In the genomic region with DNA sequence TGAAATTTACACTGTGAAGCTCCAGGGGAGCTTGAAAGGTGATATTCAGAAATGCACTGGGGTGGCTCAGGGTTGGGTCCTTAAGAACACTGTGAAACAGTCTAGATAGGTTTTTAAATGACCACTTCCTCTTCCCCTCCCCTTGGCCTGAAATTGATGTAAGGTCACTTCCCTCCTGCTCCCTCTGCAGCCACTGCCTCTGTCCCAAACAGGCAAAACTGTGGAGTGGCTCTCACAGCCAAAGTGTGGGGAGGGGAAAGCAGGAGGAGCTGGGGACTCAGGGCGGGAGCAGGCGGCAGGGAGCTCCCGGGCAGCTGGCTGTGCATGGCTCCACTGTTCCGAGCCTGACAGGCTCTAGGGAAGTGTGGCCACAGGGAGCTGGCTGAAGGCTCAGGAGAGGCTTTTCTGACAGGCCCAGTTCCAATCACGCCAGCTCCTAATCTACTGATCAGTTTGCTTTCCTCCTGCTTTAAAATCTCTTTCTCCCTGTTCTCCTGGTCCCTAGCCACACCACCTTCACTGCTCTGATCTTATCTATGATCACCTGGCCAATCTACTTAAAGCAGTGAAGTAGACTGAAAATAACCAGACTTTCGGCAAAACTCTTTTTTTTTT, we compare ENCODE assay signal across 9 cellular contexts. TPM values are rescaled to one million over a fixed set of nuclear protein-coding genes. Genes with fewer than 3 reads are reported as not detected.
DNase-seq lines count a peak whose midpoint lies in the region; ATAC-seq, FAIRE-seq and TF ChIP-seq lines count a peak whose summit lies in the region.
"Had no signal": no experiment of that assay in that cellular context is flagged by ENCODE, and none has a peak within 500 bp of the region (broad histone marks: within the 10 kb centered on the region; RNA-seq: fewer than 3 reads in every experiment).

No MANE protein-coding gene starts in this region.

- no peaks in the 10 kb centered on the region for H3K9me3 Mint-ChIP-seq in brain
- H3K9me3 Mint-ChIP-seq in activated T-cell treated with anti-CD3 and anti-CD28 coated beads, Interleukin-2, amount 50 U/mL, for 72 hours: no peaks in the 10 kb centered on the region
- H3K9me3 Mint-ChIP-seq: activated naive CD8-positive, alpha-beta T cell treated with anti-CD3 and anti-CD28 coated beads, Interleukin-2, amount 10 ng/mL, durations not matched to agents 7 days and 5 days had no signal

- TF ChIP-seq CTCF in brain (conservative IDR thresholded peaks at IDR 0.05): no peak

- DNase-seq in G401 (ENCODE audit: low spot score) (peak; percentile 36), HT-29 (ENCODE audit: low spot score) (peak; percentile 49), lung microvascular endothelial cell (ENCODE audit: low read depth in 2 of 2) (peak; percentile 38 to 43), ureter (ENCODE audit: low spot score) (peak; percentile 54), EL (no peak), urothelium cell line (ENCODE audit: low spot score) (no peak)
- no peak for DNase-seq in activated T-cell treated with anti-CD3 and anti-CD28 coated beads, Interleukin-2, amount 50 U/mL, for 72 hours
- DNase-seq: activated naive CD8-positive, alpha-beta T cell treated with anti-CD3 and anti-CD28 coated beads, Interleukin-2, amount 10 ng/mL, durations not matched to agents 7 days and 5 days had no signal

- H3K36me3 Mint-ChIP-seq in brain: no peaks in the 10 kb centered on the region
- H3K36me3 Mint-ChIP-seq in activated T-cell treated with anti-CD3 and anti-CD28 coated beads, Interleukin-2, amount 50 U/mL, for 72 hours (ENCODE audit: insufficient read depth in 2 of 2): no peaks in the 10 kb centered on the region

- H3K27ac Mint-ChIP-seq in brain: peak overlapping the region in 4 of 5 experiments; percentile 58 to 78 (median 70)
- H3K27ac Mint-ChIP-seq in activated T-cell treated with anti-CD3 and anti-CD28 coated beads, Interleukin-2, amount 50 U/mL, for 72 hours: no peak overlapping the region
- H3K27ac Mint-ChIP-seq: activated naive CD8-positive, alpha-beta T cell treated with anti-CD3 and anti-CD28 coated beads, Interleukin-2, amount 10 ng/mL, durations not matched to agents 7 days and 5 days had no signal

- peaks cover 20% of the 10 kb centered on the region for H3K4me1 Mint-ChIP-seq in brain
- peaks cover 14% of the 10 kb centered on the region for H3K4me1 Mint-ChIP-seq in activated T-cell treated with anti-CD3 and anti-CD28 coated beads, Interleukin-2, amount 50 U/mL, for 72 hours (ENCODE audit: low read depth)

- ATAC-seq in activated T-cell treated with anti-CD3 and anti-CD28 coated beads, Interleukin-2, amount 50 U/mL, for 72 hours (replicated peaks in 1 of 2): no peak

- no peak for FAIRE-seq in urothelium cell line (lab: Jason Lieb, UNC)

- in situ Hi-C loops in G401 (cut with HindIII; ENCODE audit: low sequenced_read_pairs): no loop called here

- peaks cover 35% of the 10 kb centered on the region for H3K27me3 Mint-ChIP-seq in brain
- no peaks in the 10 kb centered on the region for H3K27me3 Mint-ChIP-seq in activated T-cell treated with anti-CD3 and anti-CD28 coated beads, Interleukin-2, amount 50 U/mL, for 72 hours (ENCODE audit: low read depth)
- H3K27me3 Mint-ChIP-seq: activated naive CD8-positive, alpha-beta T cell treated with anti-CD3 and anti-CD28 coated beads, Interleukin-2, amount 10 ng/mL, durations not matched to agents 7 days and 5 days had no signal

- peak overlapping the region in 1 of 5 experiments; percentile 14 for H3K4me3 Mint-ChIP-seq in brain
- no peak overlapping the region for H3K4me3 Mint-ChIP-seq in activated T-cell treated with anti-CD3 and anti-CD28 coated beads, Interleukin-2, amount 50 U/mL, for 72 hours
- H3K4me3 Mint-ChIP-seq: activated naive CD8-positive, alpha-beta T cell treated with anti-CD3 and anti-CD28 coated beads, Interleukin-2, amount 10 ng/mL, durations not matched to agents 7 days and 5 days had no signal

RNA-seq across cellular contexts. Expression of gene CSRP1, which starts 5.1 kb away (rescaled TPM):
- 176 and 198 TPM in 2 replicates for total RNA-seq in G401 (2014; rRNA removed; shearing (Covaris generic))
- 183 and 213 TPM in 2 replicates for total RNA-seq in HT-29 (2014; rRNA removed; shearing (Covaris generic))
- 599 TPM for polyA plus RNA-seq in brain (ENCODE audit: insufficient read depth, low read depth, low replicate concordance)
- 71.6 and 114 TPM in 2 replicates for total RNA-seq in lung microvascular endothelial cell
- 545 TPM for total RNA-seq in ureter
- 10 to 100 TPM; 44.7 to 52.6 TPM for total RNA-seq in activated T-cell treated with anti-CD3 and anti-CD28 coated beads, Interleukin-2, amount 50 U/mL, for 72 hours

RNA-seq across cellular contexts. Expression of gene NAV1, which starts 26.9 kb away (rescaled TPM):
- 14.4 and 20.0 TPM in 2 replicates for total RNA-seq in G401 (2014; rRNA removed; shearing (Covaris generic))
- 0.51 and 0.99 TPM in 2 replicates for total RNA-seq in HT-29 (2014; rRNA removed; shearing (Covaris generic))
- polyA plus RNA-seq in brain (ENCODE audit: insufficient read depth, low read depth, low replicate concordance): 55.4 TPM
- 1.6 and 5.9 TPM in 2 replicates for total RNA-seq in lung microvascular endothelial cell
- total RNA-seq in ureter: 49.3 TPM
- 1 to 10 TPM; 6.2 to 6.3 TPM for total RNA-seq in activated T-cell treated with anti-CD3 and anti-CD28 coated beads, Interleukin-2, amount 50 U/mL, for 72 hours

RNA-seq across cellular contexts. Expression of gene PHLDA3, which starts 43.0 kb away (rescaled TPM):
- 400 and 462 TPM in 2 replicates for total RNA-seq in G401 (2014; rRNA removed; shearing (Covaris generic))
- 39.4 and 49.4 TPM in 2 replicates for total RNA-seq in HT-29 (2014; rRNA removed; shearing (Covaris generic))
- 29.9 TPM for polyA plus RNA-seq in brain (ENCODE audit: insufficient read depth, low read depth, low replicate concordance)
- total RNA-seq in lung microvascular endothelial cell: 8.9 and 17.2 TPM in 2 replicates
- 75.4 TPM for total RNA-seq in ureter
- 10 to 100 TPM; 10.7 to 25.6 TPM for total RNA-seq in activated T-cell treated with anti-CD3 and anti-CD28 coated beads, Interleukin-2, amount 50 U/mL, for 72 hours

Comparison
In these comparisons a context has a peak if more than half of its experiments do, and no peak if none do; other contexts are left out.
1. DNase-seq: peak in G401 (single experiment), HT-29 (single experiment), lung microvascular endothelial cell (2 of 2) and ureter (single experiment); none in activated T-cell treated with anti-CD3 and anti-CD28 coated beads, Interleukin-2, amount 50 U/mL, for 72 hours (0 of 2), EL (single experiment) and urothelium cell line (single experiment).